In genomic region chr11:88626216-88626615, GRCh38 we compare ENCODE assay signal across 15 cellular contexts.
DNase-seq lines count a peak whose midpoint lies in the region.
"Had no signal": no experiment of that assay in that cellular context is flagged by ENCODE, and none has a peak within 500 bp of the region (broad histone marks: within the 10 kb centered on the region; RNA-seq: fewer than 3 reads in every experiment).

No MANE protein-coding gene starts in this region.

- H3K4me1 ChIP-seq in adipocyte (ENCODE audit: control insufficient read depth, insufficient read depth, low read length) (peaks cover 20% of the 10 kb centered on the region), mesenchymal stem cell (ENCODE audit: control insufficient read depth, insufficient read depth, low read depth, low read length) (peaks cover 1% of the 10 kb centered on the region)
- H3K4me1 ChIP-seq: BLaER1 had no signal

- no peaks in the 10 kb centered on the region for H3K36me3 ChIP-seq in adipocyte (ENCODE audit: control insufficient read depth, insufficient read depth, low read length, severe bottlenecking)
- H3K36me3 ChIP-seq in mesenchymal stem cell (ENCODE audit: control insufficient read depth in 1 of 2, insufficient read depth in 2 of 2, low read depth in 1 of 2, low read length in 2 of 2): no peaks in the 10 kb centered on the region
- H3K36me3 ChIP-seq: BLaER1 had no signal

- H3K23ac ChIP-seq in mesenchymal stem cell (ENCODE audit: low read length in 2 of 2): no peak overlapping the region

- H3K14ac ChIP-seq in mesenchymal stem cell (ENCODE audit: low read length in 2 of 2): no peak overlapping the region

- H2BK120ac ChIP-seq in mesenchymal stem cell (ENCODE audit: low read depth, low read length): no peak overlapping the region

- no peak overlapping the region for H3K18ac ChIP-seq in mesenchymal stem cell (ENCODE audit: low read depth in 1 of 2, low read length in 2 of 2)

- H3K27ac ChIP-seq in mesenchymal stem cell (ENCODE audit: low read length, poor library complexity, severe bottlenecking): no peak overlapping the region
- H3K27ac ChIP-seq: BLaER1, HL-60 had no signal

- no peak overlapping the region for H2BK5ac ChIP-seq in mesenchymal stem cell (ENCODE audit: low read depth, low read length, poor library complexity, severe bottlenecking)

- no peak overlapping the region for H3K4ac ChIP-seq in mesenchymal stem cell (ENCODE audit: low read depth in 1 of 2, low read length in 2 of 2)

- H3K4me3 Mint-ChIP-seq in activated T-helper 1 cell treated with anti-CD3 and anti-CD28 coated beads, Interleukin-12 subunit alpha, Interleukin-12 subunit beta, Interleukin-2, Interleukin-4 antibody, amounts not matched to agents 30 ng/mL and 10 ng/mL and 1 ng/mL, durations not matched to agents 14 hours and 24 hours and 36 hours: no peak overlapping the region
- H3K4me3 Mint-ChIP-seq: CD14-positive monocyte; CD4-positive, alpha-beta memory T cell had no signal

- DNase-seq in ELR (ENCODE audit: low read depth) (peak; percentile 2), adipocyte (ENCODE audit: low read depth) (peak; percentile 12), fibroblast of peridontal ligament (ENCODE audit: extremely low read depth) (peak; percentile 74), mesenchymal stem cell (no peak), 8988T (no peak), NCI-H1417 treated with DMSO at 0.1 percent for 48 hours (lab: John Stamatoyannopoulos, UW) (no peak)
- DNase-seq in activated T-helper 1 cell treated with anti-CD3 and anti-CD28 coated beads, Interleukin-12 subunit alpha, Interleukin-12 subunit beta, Interleukin-2, Interleukin-4 antibody, amounts not matched to agents 30 ng/mL and 10 ng/mL and 1 ng/mL, durations not matched to agents 14 hours and 24 hours and 36 hours (ENCODE audit: low spot score): no peak
- DNase-seq: CD4-positive, alpha-beta memory T cell; DMS79 treated with DMSO at 0.1 percent for 48 hours; EL; HCEC 1CT had no signal

- no peak overlapping the region for H4K91ac ChIP-seq in mesenchymal stem cell (ENCODE audit: low read length)

- no peak overlapping the region for H3K27ac Mint-ChIP-seq in activated T-helper 1 cell treated with anti-CD3 and anti-CD28 coated beads, Interleukin-12 subunit alpha, Interleukin-12 subunit beta, Interleukin-2, Interleukin-4 antibody, amounts not matched to agents 30 ng/mL and 10 ng/mL and 1 ng/mL, durations not matched to agents 14 hours and 24 hours and 36 hours
- H3K27ac Mint-ChIP-seq: CD14-positive monocyte; CD4-positive, alpha-beta memory T cell had no signal

- H2BK12ac ChIP-seq in mesenchymal stem cell (ENCODE audit: low read length in 2 of 2): no peak overlapping the region

- H3K27me3 ChIP-seq in adipocyte (replicated peaks; ENCODE audit: control insufficient read depth, insufficient read depth, low read length) (no peaks in the 10 kb centered on the region), mesenchymal stem cell (ENCODE audit: control insufficient read depth in 1 of 2, insufficient read depth in 1 of 2, low read length in 2 of 2) (no peaks in the 10 kb centered on the region)
- H3K27me3 ChIP-seq: BLaER1 had no signal

- no peak overlapping the region for H3K4me3 ChIP-seq in adipocyte (ENCODE audit: low read length)
- no peak overlapping the region for H3K4me3 ChIP-seq in mesenchymal stem cell (ENCODE audit: insufficient read depth in 1 of 2, low read depth in 1 of 2, low read length in 2 of 2)
- H3K4me3 ChIP-seq: BLaER1, K562 had no signal

- H3K9me3 ChIP-seq in adipocyte (ENCODE audit: control insufficient read depth, low read length) (no peaks in the 10 kb centered on the region), mesenchymal stem cell (ENCODE audit: control insufficient read depth, low read length) (no peaks in the 10 kb centered on the region)
- H3K9me3 ChIP-seq: BLaER1 had no signal

- WGBS in mesenchymal stem cell: 100% methylated on average over 1 of the region's 4 CpGs

- no peak overlapping the region for H3K4me2 ChIP-seq in mesenchymal stem cell (ENCODE audit: low read length, poor library complexity, severe bottlenecking)
- H3K4me2 ChIP-seq: BLaER1 had no signal

- H2BK15ac ChIP-seq in mesenchymal stem cell (ENCODE audit: low read depth, poor library complexity, severe bottlenecking): no peak overlapping the region

- H3K27me3 Mint-ChIP-seq in activated T-helper 1 cell treated with anti-CD3 and anti-CD28 coated beads, Interleukin-12 subunit alpha, Interleukin-12 subunit beta, Interleukin-2, Interleukin-4 antibody, amounts not matched to agents 30 ng/mL and 10 ng/mL and 1 ng/mL, durations not matched to agents 14 hours and 24 hours and 36 hours (ENCODE audit: insufficient read depth): no peaks in the 10 kb centered on the region

- H3K9me3 Mint-ChIP-seq in activated T-helper 1 cell treated with anti-CD3 and anti-CD28 coated beads, Interleukin-12 subunit alpha, Interleukin-12 subunit beta, Interleukin-2, Interleukin-4 antibody, amounts not matched to agents 30 ng/mL and 10 ng/mL and 1 ng/mL, durations not matched to agents 14 hours and 24 hours and 36 hours: no peaks in the 10 kb centered on the region

- no peaks in the 10 kb centered on the region for H3K79me1 ChIP-seq in mesenchymal stem cell (replicated peaks; ENCODE audit: low read length, poor library complexity, severe bottlenecking)

- H3K36me3 Mint-ChIP-seq in activated T-helper 1 cell treated with anti-CD3 and anti-CD28 coated beads, Interleukin-12 subunit alpha, Interleukin-12 subunit beta, Interleukin-2, Interleukin-4 antibody, amounts not matched to agents 30 ng/mL and 10 ng/mL and 1 ng/mL, durations not matched to agents 14 hours and 24 hours and 36 hours (ENCODE audit: low read depth): no peaks in the 10 kb centered on the region
- H3K36me3 Mint-ChIP-seq: CD14-positive monocyte; CD4-positive, alpha-beta memory T cell had no signal

- H2AFZ ChIP-seq in mesenchymal stem cell (ENCODE audit: low read depth, low read length): no peak overlapping the region

- H2AK5ac ChIP-seq in mesenchymal stem cell (ENCODE audit: low read length, severe bottlenecking): no peak overlapping the region

- H3K4me1 Mint-ChIP-seq in activated T-helper 1 cell treated with anti-CD3 and anti-CD28 coated beads, Interleukin-12 subunit alpha, Interleukin-12 subunit beta, Interleukin-2, Interleukin-4 antibody, amounts not matched to agents 30 ng/mL and 10 ng/mL and 1 ng/mL, durations not matched to agents 14 hours and 24 hours and 36 hours (ENCODE audit: low read depth): no peaks in the 10 kb centered on the region
- H3K4me1 Mint-ChIP-seq: CD14-positive monocyte; CD4-positive, alpha-beta memory T cell had no signal

- H3K9ac ChIP-seq in adipocyte (ENCODE audit: low read length): no peak overlapping the region
- no peak overlapping the region for H3K9ac ChIP-seq in mesenchymal stem cell (ENCODE audit: low read length)
- H3K9ac ChIP-seq: BLaER1 had no signal

- intact Hi-C loops in activated T-helper 1 cell treated with anti-CD3 and anti-CD28 coated beads, Interleukin-12 subunit alpha, Interleukin-12 subunit beta, Interleukin-2, Interleukin-4 antibody, amounts not matched to agents 30 ng/mL and 10 ng/mL and 1 ng/mL, durations not matched to agents 14 hours and 24 hours and 36 hours (cut with micrococcal nuclease): no loop called here

- no peak overlapping the region for H4K8ac ChIP-seq in mesenchymal stem cell (ENCODE audit: low read length)

Comparison
In these comparisons a context has a peak if more than half of its experiments do, and no peak if none do; other contexts are left out.
1. DNase-seq: peak in ELR (single experiment), adipocyte (single experiment) and fibroblast of peridontal ligament (single experiment); none in activated T-helper 1 cell treated with anti-CD3 and anti-CD28 coated beads, Interleukin-12 subunit alpha, Interleukin-12 subunit beta, Interleukin-2, Interleukin-4 antibody, amounts not matched to agents 30 ng/mL and 10 ng/mL and 1 ng/mL, durations not matched to agents 14 hours and 24 hours and 36 hours (single experiment), mesenchymal stem cell (single experiment), 8988T (single experiment) and NCI-H1417 treated with DMSO at 0.1 percent for 48 hours (single experiment).